Comparison of ENCODE assay signal across 16 cellular contexts in the genomic region with DNA sequence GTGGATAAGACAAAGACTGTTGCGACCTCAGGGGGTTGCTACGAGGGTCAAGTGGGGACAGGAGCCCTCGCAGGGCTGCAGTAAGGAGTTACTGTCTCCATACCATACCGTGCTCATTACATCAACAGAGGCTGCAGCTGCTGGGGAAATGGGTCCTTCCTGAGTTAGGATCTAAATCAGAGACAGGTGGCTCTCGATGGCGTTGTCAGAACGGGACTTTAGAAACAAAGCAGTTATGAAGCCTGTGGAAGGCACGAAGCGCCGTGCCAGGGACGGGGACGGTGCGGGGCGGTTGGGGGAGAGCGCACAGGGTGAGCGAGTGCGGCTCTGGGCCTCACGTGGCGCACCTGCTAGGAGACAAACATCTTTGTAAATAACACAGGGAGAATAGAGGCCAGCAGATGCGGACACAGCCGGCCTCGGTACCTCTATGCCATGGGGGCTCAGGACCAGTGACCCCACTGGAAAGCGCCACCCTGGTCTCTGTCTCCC. TPM values are rescaled to one million over a fixed set of nuclear protein-coding genes. Genes with fewer than 3 reads are reported as not detected.
DNase-seq lines count a peak whose midpoint lies in the region; FAIRE-seq and TF ChIP-seq lines count a peak whose summit lies in the region.
"Had no signal": no experiment of that assay in that cellular context is flagged by ENCODE, and none has a peak within 500 bp of the region (broad histone marks: within the 10 kb centered on the region; RNA-seq: fewer than 3 reads in every experiment).

No MANE protein-coding gene starts in this region.

- TF ChIP-seq CTCF in SK-N-SH (IDR thresholded peaks at IDR 0.05), result no peak
- TF ChIP-seq CTCF in kidney (IDR thresholded peaks at IDR 0.05; ENCODE audit: borderline replicate concordance, extremely low read depth, insufficient read depth), result no peak
- no peak for TF ChIP-seq CTCF in ovary (IDR thresholded peaks at IDR 0.05)

- H3K4me3 ChIP-seq in SK-N-SH (ENCODE audit: low read depth in 2 of 2, low read length in 1 of 2) (peak overlapping the region in 1 of 2 experiments; percentile 30; a peak in 1 of 4 replicates), kidney (ENCODE audit: low read length in 2 of 2) (no peak overlapping the region), subcutaneous abdominal adipose tissue (ENCODE audit: low read depth in 1 of 5, low read length in 5 of 5) (peak overlapping the region in 1 of 5 donors; percentile 20), ovary (no peak overlapping the region)
- H3K4me3 ChIP-seq: ascending aorta, thoracic aorta had no signal

- H3K27ac ChIP-seq in SK-N-SH (ENCODE audit: low read depth in 2 of 2, low read length in 1 of 2), result peak overlapping the region; percentile 96 to 98
- peak overlapping the region; percentile 50 to 90 for H3K27ac ChIP-seq in kidney (ENCODE audit: low read depth in 2 of 2, low read length in 2 of 2)
- H3K27ac ChIP-seq in subcutaneous abdominal adipose tissue (ENCODE audit: low read depth, low read length), result peak overlapping the region; percentile 37
- H3K27ac ChIP-seq in ovary, result no peak overlapping the region
- H3K27ac ChIP-seq: 22Rv1, ascending aorta, thoracic aorta had no signal

- H3K79me2 ChIP-seq in SK-N-SH (ENCODE audit: insufficient read depth), result peaks cover 73% of the 10 kb centered on the region

- POLR2A ChIA-PET in SK-N-SH (lab: Yijun Ruan, JAX), result no interaction called here

- TF ChIP-seq RAD21 in SK-N-SH (IDR thresholded peaks at IDR 0.05; ENCODE audit: low read length), result no peak

- TF ChIP-seq EP300 in SK-N-SH (IDR thresholded peaks at IDR 0.05; ENCODE audit: borderline replicate concordance in 1 of 2, low read depth in 1 of 2, low read length in 1 of 2), result peak in 1 of 2 experiments; percentile 67; a peak in 2 of 4 replicates
- TF ChIP-seq EP300 in ovary (IDR thresholded peaks at IDR 0.05), result no peak

- CTCF ChIA-PET in SK-N-SH (lab: Yijun Ruan, JAX), result interaction anchor here (0.7 to 1.5 kb wide), 3 partner anchors 17 to 310 kb away, joined by 3 to 4 read pairs (median 3); no protein-coding TSS in a partner anchor

- TF ChIP-seq POLR2A in ovary (IDR thresholded peaks at IDR 0.05), result no peak

- H3K4me1 ChIP-seq in SK-N-SH (ENCODE audit: control insufficient read depth in 1 of 2, insufficient read depth in 2 of 2, low read depth in 1 of 2, low read length in 1 of 2) (peaks cover 25 to 37% of the 10 kb centered on the region in 2 experiments), kidney (ENCODE audit: control insufficient read depth in 1 of 2, insufficient read depth in 1 of 2, low read depth in 1 of 2, low read length in 2 of 2) (peaks cover 13 to 30% of the 10 kb centered on the region in 2 donors), subcutaneous abdominal adipose tissue (ENCODE audit: control insufficient read depth in 5 of 5, insufficient read depth in 5 of 5, low read length in 5 of 5) (peaks cover 3 to 38% (median 32%) of the 10 kb centered on the region in 5 donors), ovary (ENCODE audit: insufficient read depth) (peaks cover 14% of the 10 kb centered on the region)

- H3K36me3 Mint-ChIP-seq in activated CD4-positive, alpha-beta T cell treated with anti-CD3 and anti-CD28 coated beads, Interleukin-2, amount 10 ng/mL, durations not matched to agents 24 days and 14 days (ENCODE audit: low read depth), result peaks cover 7% of the 10 kb centered on the region
- H3K36me3 Mint-ChIP-seq: memory B cell had no signal

- intact Hi-C loops in activated CD4-positive, alpha-beta T cell treated with anti-CD3 and anti-CD28 coated beads, Interleukin-2, amount 10 ng/mL, durations not matched to agents 24 days and 14 days (cut with micrococcal nuclease), result no loop called here
- intact Hi-C loops in kidney (cut with DNase I) (no loop called here), ovary (cut with DNase I) (no loop called here)

- H3K9me2 ChIP-seq in SK-N-SH, result no peaks in the 10 kb centered on the region

- H4K20me1 ChIP-seq in SK-N-SH (ENCODE audit: insufficient read depth), result peaks cover 11% of the 10 kb centered on the region

- peaks cover 23% of the 10 kb centered on the region for H3K4me1 Mint-ChIP-seq in activated CD4-positive, alpha-beta T cell treated with anti-CD3 and anti-CD28 coated beads, Interleukin-2, amount 10 ng/mL, durations not matched to agents 24 days and 14 days

- 67% methylated on average over 23 of the region's 23 CpGs for WGBS in SK-N-SH (ENCODE audit: low lambda C conversion rate)
- 91 to 94% (median 93%) methylated on average over 23 of the region's 23 CpGs for WGBS in ovary, 3 donors

- H3K9me3 ChIP-seq in SK-N-SH (no peaks in the 10 kb centered on the region), kidney (ENCODE audit: control insufficient read depth in 1 of 2, low read length in 2 of 2) (no peaks in the 10 kb centered on the region), subcutaneous abdominal adipose tissue (ENCODE audit: control insufficient read depth in 5 of 5, low read length in 5 of 5) (no peaks in the 10 kb centered on the region), ovary (no peaks in the 10 kb centered on the region)
- H3K9me3 ChIP-seq: ascending aorta, thoracic aorta had no signal

- H3K9me3 Mint-ChIP-seq in activated CD4-positive, alpha-beta T cell treated with anti-CD3 and anti-CD28 coated beads, Interleukin-2, amount 10 ng/mL, durations not matched to agents 24 days and 14 days, result no peaks in the 10 kb centered on the region
- H3K9me3 Mint-ChIP-seq: activated T-cell treated with anti-CD3 and anti-CD28 coated beads, Interleukin-2, amount 50 U/mL, for 72 hours; memory B cell had no signal

- H3K9ac ChIP-seq in SK-N-SH (peak overlapping the region; percentile 62; the same call in 1 of the 2 replicates), kidney (ENCODE audit: low read length in 2 of 2) (no peak overlapping the region), subcutaneous abdominal adipose tissue (ENCODE audit: low read length in 5 of 5) (no peak overlapping the region)

- DNase-seq in activated CD4-positive, alpha-beta T cell treated with anti-CD3 and anti-CD28 coated beads, Interleukin-2, amount 10 ng/mL, durations not matched to agents 24 days and 14 days, result no peak
- DNase-seq in activated CD4-positive, alpha-beta T cell treated with anti-CD3 and anti-CD28 coated beads for 4 hours, result no peak
- DNase-seq in SK-N-SH (peak; percentile 78), kidney (no peak), ovary (no peak), NCI-H1436 (lab: John Stamatoyannopoulos, UW) (no peak), DMS79 (lab: John Stamatoyannopoulos, UW) (no peak)
- DNase-seq: GF-D8, NCI-H774, Right ventricle myocardium superior had no signal

- H2AFZ ChIP-seq in SK-N-SH (ENCODE audit: low read depth), result no peak overlapping the region

- H3K4me2 ChIP-seq in SK-N-SH, result peak overlapping the region; percentile 80

- FAIRE-seq in kidney (lab: Jason Lieb, UNC), result no peak

- H3K27ac Mint-ChIP-seq in activated CD4-positive, alpha-beta T cell treated with anti-CD3 and anti-CD28 coated beads, Interleukin-2, amount 10 ng/mL, durations not matched to agents 24 days and 14 days, result peak overlapping the region; percentile 4
- H3K27ac Mint-ChIP-seq: memory B cell had no signal

- H3K4me3 Mint-ChIP-seq in activated CD4-positive, alpha-beta T cell treated with anti-CD3 and anti-CD28 coated beads, Interleukin-2, amount 10 ng/mL, durations not matched to agents 24 days and 14 days, result no peak overlapping the region
- H3K4me3 Mint-ChIP-seq: memory B cell had no signal

- H3K36me3 ChIP-seq in SK-N-SH (replicated peaks in 1 of 2; ENCODE audit: control insufficient read depth in 1 of 2, insufficient read depth in 2 of 2, low read length in 1 of 2) (peaks cover 0 to 23% of the 10 kb centered on the region in 2 experiments), kidney (ENCODE audit: control insufficient read depth in 1 of 2, insufficient read depth in 2 of 2, low read length in 2 of 2) (peaks cover 7 to 15% of the 10 kb centered on the region in 2 donors), subcutaneous abdominal adipose tissue (ENCODE audit: control insufficient read depth in 5 of 5, insufficient read depth in 5 of 5, low read length in 5 of 5) (peaks cover 0 to 34% (median 20%) of the 10 kb centered on the region in 5 donors), ovary (no peaks in the 10 kb centered on the region)

- no peaks in the 10 kb centered on the region for H3K27me3 Mint-ChIP-seq in activated CD4-positive, alpha-beta T cell treated with anti-CD3 and anti-CD28 coated beads, Interleukin-2, amount 10 ng/mL, durations not matched to agents 24 days and 14 days
- H3K27me3 Mint-ChIP-seq: memory B cell had no signal

- H3F3A ChIP-seq in SK-N-SH (replicated peaks; ENCODE audit: insufficient read depth), result peaks cover 34% of the 10 kb centered on the region

- H3K27me3 ChIP-seq in SK-N-SH (ENCODE audit: insufficient read depth) (no peaks in the 10 kb centered on the region), subcutaneous abdominal adipose tissue (ENCODE audit: control insufficient read depth in 5 of 5, insufficient read depth in 4 of 5, low read length in 5 of 5) (no peaks in the 10 kb centered on the region), ovary (no peaks in the 10 kb centered on the region)
- H3K27me3 ChIP-seq: ascending aorta had no signal

TF ChIP-seq in SK-N-SH, 30 proteins besides CTCF, POLR2A, EP300 and RAD21:
- TF ChIP-seq GATA2 (CRISPR knock-in tag; IDR thresholded peaks at IDR 0.05) (peak; percentile 51), EZH2phosphoT487 (IDR thresholded peaks at IDR 0.05; ENCODE audit: borderline replicate concordance, low read depth) (no peak), JUND (IDR thresholded peaks at IDR 0.05) (no peak), FOXJ3 (CRISPR knock-in tag; IDR thresholded peaks at IDR 0.05) (0 out of 2 replicates have a peak, but pooled peaks have one; percentile 49)

RNA-seq across cellular contexts. Expression of a gene that starts 34.4 kb away (rescaled TPM):
- 11.6 and 12.0 TPM in 2 replicates for total RNA-seq in activated CD4-positive, alpha-beta T cell treated with anti-CD3 and anti-CD28 coated beads, Interleukin-2, amount 10 ng/mL, durations not matched to agents 24 days and 14 days
- polyA plus RNA-seq in SK-N-SH (2012; rRNA removed), result 5.6 and 5.7 TPM in 2 replicates
- 5.4 and 5.9 TPM in 2 replicates for polyA plus RNA-seq in SK-N-SH (2012; cell fraction: cytosol; rRNA removed)
- 22.8 and 27.5 TPM in 2 replicates for polyA plus RNA-seq in SK-N-SH (2012; cell fraction: nucleus; rRNA removed)
- 32.8 TPM for total RNA-seq in kidney
- 6.4 TPM for polyA plus RNA-seq in kidney (ENCODE audit: insufficient read depth, low read depth, low replicate concordance)
- 10 to 100 TPM; 16.1 to 37.6 (median 32.2) TPM for total RNA-seq in ovary
- polyA plus RNA-seq in ovary, result 10 to 100 TPM; 16.3 to 18.3 TPM

Comparison
In these comparisons a context has a peak if more than half of its experiments do, and no peak if none do; other contexts are left out.
1. H3K27ac ChIP-seq: peak in SK-N-SH (2 of 2), kidney (2 of 2) and subcutaneous abdominal adipose tissue (single experiment); none in ovary (0 of 2).